1 cellular context compared by ENCODE assay signal in the genomic region with DNA sequence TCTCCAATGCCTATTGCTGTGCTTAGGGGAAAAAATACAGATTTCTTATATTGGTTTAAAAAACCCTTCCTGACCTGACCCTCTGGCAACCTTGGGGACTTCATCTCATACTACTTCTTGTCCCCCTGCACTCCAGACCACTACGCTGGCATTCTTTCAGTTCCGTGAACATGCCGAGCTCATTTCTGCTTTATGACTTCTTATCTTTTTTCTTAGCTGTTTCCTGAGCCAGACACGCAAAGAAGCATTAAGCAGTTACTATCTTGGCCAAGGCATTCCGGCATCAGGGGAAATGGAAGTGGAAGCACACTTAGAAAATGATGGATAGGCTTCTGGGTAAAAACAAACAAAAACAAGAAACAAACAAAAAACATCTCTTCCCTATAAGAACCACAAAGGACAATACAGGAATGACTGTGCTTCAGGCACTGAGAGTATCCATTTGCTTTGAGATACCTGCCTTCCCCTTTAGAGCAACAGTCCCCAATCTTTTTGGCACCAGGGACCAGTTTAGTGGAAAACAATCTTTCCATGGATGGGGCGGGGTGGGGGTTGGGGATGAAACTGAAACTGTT.
TF ChIP-seq lines count a peak whose summit lies in the region.

No MANE protein-coding gene starts in this region.

TF ChIP-seq in GM12878, 131 proteins besides CTCF, POLR2A, EP300 and RAD21:
- TF ChIP-seq RUNX3 (IDR thresholded peaks at IDR 0.05; ENCODE audit: low read length) (peak; percentile 54; the same call in 1 of the 2 replicates), ESRRA (IDR thresholded peaks at IDR 0.05; ENCODE audit: low read length) (no peak), IRF4 (IDR thresholded peaks at IDR 0.05; ENCODE audit: low read depth, low read length) (peak; percentile 41; the same call in 1 of the 2 replicates), IKZF2 (IDR thresholded peaks at IDR 0.05) (0 out of 4 replicates have a peak, but pooled peaks of 1 of the 2 experiments have one; percentile 29), MTA3 (IDR thresholded peaks at IDR 0.05; ENCODE audit: borderline replicate concordance, low read length) (no peak), CBX3 (IDR thresholded peaks at IDR 0.05; ENCODE audit: borderline replicate concordance, low read depth) (no peak), EED (IDR thresholded peaks at IDR 0.05; ENCODE audit: low read depth) (peak; percentile 34; the same call in 1 of the 2 replicates), SMAD5 (IDR thresholded peaks at IDR 0.05; ENCODE audit: low read depth) (no peak), CREM (IDR thresholded peaks at IDR 0.05; ENCODE audit: low read depth) (no peak), SUPT20H (IDR thresholded peaks at IDR 0.05; ENCODE audit: borderline replicate concordance, control insufficient read depth, low read depth, low read length) (no peak)
- TF ChIP-seq, protein P1, sequence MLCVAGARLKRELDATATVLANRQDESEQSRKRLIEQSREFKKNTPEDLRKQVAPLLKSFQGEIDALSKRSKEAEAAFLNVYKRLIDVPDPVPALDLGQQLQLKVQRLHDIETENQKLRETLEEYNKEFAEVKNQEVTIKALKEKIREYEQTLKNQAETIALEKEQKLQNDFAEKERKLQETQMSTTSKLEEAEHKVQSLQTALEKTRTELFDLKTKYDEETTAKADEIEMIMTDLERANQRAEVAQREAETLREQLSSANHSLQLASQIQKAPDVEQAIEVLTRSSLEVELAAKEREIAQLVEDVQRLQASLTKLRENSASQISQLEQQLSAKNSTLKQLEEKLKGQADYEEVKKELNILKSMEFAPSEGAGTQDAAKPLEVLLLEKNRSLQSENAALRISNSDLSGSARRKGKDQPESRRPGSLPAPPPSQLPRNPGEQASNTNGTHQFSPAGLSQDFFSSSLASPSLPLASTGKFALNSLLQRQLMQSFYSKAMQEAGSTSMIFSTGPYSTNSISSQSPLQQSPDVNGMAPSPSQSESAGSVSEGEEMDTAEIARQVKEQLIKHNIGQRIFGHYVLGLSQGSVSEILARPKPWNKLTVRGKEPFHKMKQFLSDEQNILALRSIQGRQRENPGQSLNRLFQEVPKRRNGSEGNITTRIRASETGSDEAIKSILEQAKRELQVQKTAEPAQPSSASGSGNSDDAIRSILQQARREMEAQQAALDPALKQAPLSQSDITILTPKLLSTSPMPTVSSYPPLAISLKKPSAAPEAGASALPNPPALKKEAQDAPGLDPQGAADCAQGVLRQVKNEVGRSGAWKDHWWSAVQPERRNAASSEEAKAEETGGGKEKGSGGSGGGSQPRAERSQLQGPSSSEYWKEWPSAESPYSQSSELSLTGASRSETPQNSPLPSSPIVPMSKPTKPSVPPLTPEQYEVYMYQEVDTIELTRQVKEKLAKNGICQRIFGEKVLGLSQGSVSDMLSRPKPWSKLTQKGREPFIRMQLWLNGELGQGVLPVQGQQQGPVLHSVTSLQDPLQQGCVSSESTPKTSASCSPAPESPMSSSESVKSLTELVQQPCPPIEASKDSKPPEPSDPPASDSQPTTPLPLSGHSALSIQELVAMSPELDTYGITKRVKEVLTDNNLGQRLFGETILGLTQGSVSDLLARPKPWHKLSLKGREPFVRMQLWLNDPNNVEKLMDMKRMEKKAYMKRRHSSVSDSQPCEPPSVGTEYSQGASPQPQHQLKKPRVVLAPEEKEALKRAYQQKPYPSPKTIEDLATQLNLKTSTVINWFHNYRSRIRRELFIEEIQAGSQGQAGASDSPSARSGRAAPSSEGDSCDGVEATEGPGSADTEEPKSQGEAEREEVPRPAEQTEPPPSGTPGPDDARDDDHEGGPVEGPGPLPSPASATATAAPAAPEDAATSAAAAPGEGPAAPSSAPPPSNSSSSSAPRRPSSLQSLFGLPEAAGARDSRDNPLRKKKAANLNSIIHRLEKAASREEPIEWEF (IDR thresholded peaks at IDR 0.05; ENCODE audit: insufficient replicate concordance, low read depth, low read length), result no peak
- TF ChIP-seq, protein P2, sequence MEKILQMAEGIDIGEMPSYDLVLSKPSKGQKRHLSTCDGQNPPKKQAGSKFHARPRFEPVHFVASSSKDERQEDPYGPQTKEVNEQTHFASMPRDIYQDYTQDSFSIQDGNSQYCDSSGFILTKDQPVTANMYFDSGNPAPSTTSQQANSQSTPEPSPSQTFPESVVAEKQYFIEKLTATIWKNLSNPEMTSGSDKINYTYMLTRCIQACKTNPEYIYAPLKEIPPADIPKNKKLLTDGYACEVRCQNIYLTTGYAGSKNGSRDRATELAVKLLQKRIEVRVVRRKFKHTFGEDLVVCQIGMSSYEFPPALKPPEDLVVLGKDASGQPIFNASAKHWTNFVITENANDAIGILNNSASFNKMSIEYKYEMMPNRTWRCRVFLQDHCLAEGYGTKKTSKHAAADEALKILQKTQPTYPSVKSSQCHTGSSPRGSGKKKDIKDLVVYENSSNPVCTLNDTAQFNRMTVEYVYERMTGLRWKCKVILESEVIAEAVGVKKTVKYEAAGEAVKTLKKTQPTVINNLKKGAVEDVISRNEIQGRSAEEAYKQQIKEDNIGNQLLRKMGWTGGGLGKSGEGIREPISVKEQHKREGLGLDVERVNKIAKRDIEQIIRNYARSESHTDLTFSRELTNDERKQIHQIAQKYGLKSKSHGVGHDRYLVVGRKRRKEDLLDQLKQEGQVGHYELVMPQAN (conservative IDR thresholded peaks at IDR 0.05), result no peak
